In genomic region chr14:49420201-49420600, GRCh38 we compare ENCODE assay signal across 14 cellular contexts.
A peak's percentile ranks its signal among the peaks of the same experiment; 100 is the strongest.
DNase-seq lines count a peak whose midpoint lies in the region; ATAC-seq and TF ChIP-seq lines count a peak whose summit lies in the region.
"Had no signal": no experiment of that assay in that cellular context is flagged by ENCODE, and none has a peak within 500 bp of the region (broad histone marks: within the 10 kb centered on the region; RNA-seq: fewer than 3 reads in every experiment).

No MANE protein-coding gene starts in this region.

- H3K27ac Mint-ChIP-seq in stimulated activated effector memory CD8-positive, alpha-beta T cell treated with anti-CD3 and anti-CD28 coated beads, Interleukin-12 subunit alpha, Interleukin-12 subunit beta, amount 100 ng/mL, for 72 hours = peak overlapping the region; percentile 42
- H3K27ac Mint-ChIP-seq: stimulated activated naive CD8-positive, alpha-beta T cell treated with anti-CD3 and anti-CD28 coated beads, Interleukin-15, Interleukin-2, amounts not matched to agents 100 ng/mL and 50 ng/mL, for 24 hours had no signal

- no peaks in the 10 kb centered on the region for H3K36me3 Mint-ChIP-seq in stimulated activated effector memory CD8-positive, alpha-beta T cell treated with anti-CD3 and anti-CD28 coated beads, Interleukin-12 subunit alpha, Interleukin-12 subunit beta, amount 100 ng/mL, for 72 hours

- peak; percentile 88 for ATAC-seq in GM21717 (IDR thresholded peaks at IDR 0.05; ENCODE audit: unreplicated experiment)
- ATAC-seq in HG03565 (IDR thresholded peaks at IDR 0.05; ENCODE audit: unreplicated experiment) = peak; percentile 69
- peak; percentile 85 for ATAC-seq in stimulated activated effector memory CD8-positive, alpha-beta T cell treated with anti-CD3 and anti-CD28 coated beads, Interleukin-12 subunit alpha, Interleukin-12 subunit beta, amount 100 ng/mL, for 72 hours

- H3K9me3 Mint-ChIP-seq in stimulated activated effector memory CD8-positive, alpha-beta T cell treated with anti-CD3 and anti-CD28 coated beads, Interleukin-12 subunit alpha, Interleukin-12 subunit beta, amount 100 ng/mL, for 72 hours = no peaks in the 10 kb centered on the region
- H3K9me3 Mint-ChIP-seq: stimulated activated naive CD8-positive, alpha-beta T cell treated with anti-CD3 and anti-CD28 coated beads, Interleukin-15, Interleukin-2, amounts not matched to agents 100 ng/mL and 50 ng/mL, for 24 hours had no signal

- H3K4me1 Mint-ChIP-seq in stimulated activated effector memory CD8-positive, alpha-beta T cell treated with anti-CD3 and anti-CD28 coated beads, Interleukin-12 subunit alpha, Interleukin-12 subunit beta, amount 100 ng/mL, for 72 hours = peaks cover 10% of the 10 kb centered on the region

- no peak for TF ChIP-seq CTCF in GM10266 (IDR thresholded peaks at IDR 0.05; ENCODE audit: control insufficient read depth, insufficient read depth, low read depth, missing control alignments)

- H3K4me3 Mint-ChIP-seq in stimulated activated effector memory CD8-positive, alpha-beta T cell treated with anti-CD3 and anti-CD28 coated beads, Interleukin-12 subunit alpha, Interleukin-12 subunit beta, amount 100 ng/mL, for 72 hours = no peak overlapping the region
- H3K4me3 Mint-ChIP-seq: stimulated activated naive CD8-positive, alpha-beta T cell treated with anti-CD3 and anti-CD28 coated beads, Interleukin-15, Interleukin-2, amounts not matched to agents 100 ng/mL and 50 ng/mL, for 24 hours had no signal

- peak; percentile 19 for DNase-seq in activated naive CD4-positive, alpha-beta T cell treated with Interleukin-2 at 50 U/mL for 16 hours
- no peak for DNase-seq in activated naive CD4-positive, alpha-beta T cell (lab: John Stamatoyannopoulos, UW)
- no peak for DNase-seq in stimulated activated effector memory CD8-positive, alpha-beta T cell treated with anti-CD3 and anti-CD28 coated beads, Interleukin-12 subunit alpha, Interleukin-12 subunit beta, amount 100 ng/mL, for 72 hours (ENCODE audit: low spot score in 2 of 2)
- DNase-seq in SW 1271 (lab: John Stamatoyannopoulos, UW) = no peak
- DNase-seq in GM10266 (ENCODE audit: extremely low spot score) = no peak
- no peak for DNase-seq in HuH-7 (ENCODE audit: low spot score)
- DNase-seq: aorta, colonic mucosa, H7, mesenchymal stem cell, NCI-H146 had no signal
